In genomic region chr9:133961226-133962165, GRCh38 we compare ENCODE assay signal across 22 cellular contexts. TPM values are rescaled to one million over a fixed set of nuclear protein-coding genes. Genes with fewer than 3 reads are reported as not detected.
DNase-seq lines count a peak whose midpoint lies in the region; ATAC-seq, FAIRE-seq and TF ChIP-seq lines count a peak whose summit lies in the region.
"Had no signal": no experiment of that assay in that cellular context is flagged by ENCODE, and none has a peak within 500 bp of the region (broad histone marks: within the 10 kb centered on the region; RNA-seq: fewer than 3 reads in every experiment).

No MANE protein-coding gene starts in this region.

- H3K36me3 ChIP-seq in left ventricle myocardium inferior (no peaks in the 10 kb centered on the region), OCI-LY3 (replicated peaks; ENCODE audit: low read depth, low read length) (peaks cover 6% of the 10 kb centered on the region), kidney (ENCODE audit: control insufficient read depth in 1 of 2, insufficient read depth in 2 of 2, low read length in 2 of 2) (no peaks in the 10 kb centered on the region), upper lobe of left lung (no peaks in the 10 kb centered on the region)
- H3K36me3 ChIP-seq: thoracic aorta had no signal

- intact Hi-C loops in Right ventricle myocardium inferior (cut with DNase I) (no loop called here), left ventricle myocardium inferior (cut with micrococcal nuclease) (no loop called here), kidney (cut with DNase I) (no loop called here)

- 90 to 94% methylated on average over 11 to 17 of the region's 18 CpGs for WGBS in upper lobe of left lung, 2 donors

- no peak for TF ChIP-seq EP300 in upper lobe of left lung (IDR thresholded peaks at IDR 0.05)

- H3K4me1 ChIP-seq in left ventricle myocardium inferior (peaks cover 50% of the 10 kb centered on the region), OCI-LY3 (ENCODE audit: low read length) (peaks cover 63% of the 10 kb centered on the region), kidney (ENCODE audit: control insufficient read depth in 1 of 2, insufficient read depth in 1 of 2, low read depth in 1 of 2, low read length in 2 of 2) (peaks cover 11 to 36% of the 10 kb centered on the region in 2 donors), upper lobe of left lung (peaks cover 41 to 44% (median 41%) of the 10 kb centered on the region in 4 donors)

- no peak for FAIRE-seq in kidney (lab: Jason Lieb, UNC)

- no peak for TF ChIP-seq POLR2A in upper lobe of left lung (IDR thresholded peaks at IDR 0.05)

- no peak for TF ChIP-seq CTCF in left ventricle myocardium inferior (IDR thresholded peaks at IDR 0.05; ENCODE audit: borderline replicate concordance)
- no peak for TF ChIP-seq CTCF in OCI-LY3 (IDR thresholded peaks at IDR 0.05; ENCODE audit: low read depth, low read length)
- TF ChIP-seq CTCF in kidney (IDR thresholded peaks at IDR 0.05; ENCODE audit: borderline replicate concordance, extremely low read depth, insufficient read depth), result no peak
- no peak for TF ChIP-seq CTCF in upper lobe of left lung (IDR thresholded peaks at IDR 0.05)

- H3K27ac ChIP-seq in left ventricle myocardium inferior (replicated peaks) (no peak overlapping the region), OCI-LY3 (ENCODE audit: low read length) (peak overlapping the region; percentile 86), kidney (ENCODE audit: low read depth in 2 of 2, low read length in 2 of 2) (no peak overlapping the region), upper lobe of left lung (peak overlapping the region in 3 of 4 donors; percentile 42 to 67 (median 67))
- H3K27ac ChIP-seq: thoracic aorta had no signal

- peaks cover 29% of the 10 kb centered on the region for H4K20me1 ChIP-seq in OCI-LY3 (ENCODE audit: insufficient read depth, low read length)

- DNase-seq in Right ventricle myocardium inferior (ENCODE audit: missing footprints) (peak; percentile 56), left ventricle myocardium inferior (no peak), kidney (peak; percentile 49), upper lobe of left lung (peak in 1 of 2 donors; percentile 46), globus pallidus (ENCODE audit: low spot score) (no peak), NCI-H146 (lab: John Stamatoyannopoulos, UW) (no peak)
- DNase-seq: 8988T; activated effector memory CD4-positive, alpha-beta T cell treated with Interleukin-2 at 50 U/mL for 16 hours; amniotic stem cell; C1 segment of cervical spinal cord; caudate nucleus; effector CD4-positive, alpha-beta T cell; KG1; natural killer cell; NCI-H1105 treated with DMSO at 0.1 percent for 48 hours; NCI-H2171; SK-N-SH; T-helper 9 cell had no signal

- no peak overlapping the region for H3K4me3 ChIP-seq in left ventricle myocardium inferior
- peak overlapping the region; percentile 70 for H3K4me3 ChIP-seq in OCI-LY3 (ENCODE audit: low read length)
- no peak overlapping the region for H3K4me3 ChIP-seq in kidney (ENCODE audit: low read length in 2 of 2)
- no peak overlapping the region for H3K4me3 ChIP-seq in upper lobe of left lung
- H3K4me3 ChIP-seq: thoracic aorta had no signal

- H3K9me3 ChIP-seq in left ventricle myocardium inferior (replicated peaks) (peaks cover 23% of the 10 kb centered on the region), OCI-LY3 (ENCODE audit: insufficient read depth, low read length) (peaks cover 7% of the 10 kb centered on the region; the same call in 1 of the 2 replicates), kidney (ENCODE audit: control insufficient read depth in 1 of 2, low read length in 2 of 2) (no peaks in the 10 kb centered on the region), upper lobe of left lung (peaks cover 0 to 10% (median 2%) of the 10 kb centered on the region in 4 donors)
- H3K9me3 ChIP-seq: thoracic aorta had no signal

- peak overlapping the region; percentile 62 for H3K9ac ChIP-seq in OCI-LY3 (ENCODE audit: low read length)
- no peak overlapping the region for H3K9ac ChIP-seq in kidney (ENCODE audit: low read length in 2 of 2)
- H3K9ac ChIP-seq: SK-N-SH had no signal

- H3K27me3 ChIP-seq in left ventricle myocardium inferior (ENCODE audit: low read depth) (no peaks in the 10 kb centered on the region), OCI-LY3 (ENCODE audit: low read depth, low read length) (no peaks in the 10 kb centered on the region), upper lobe of left lung (no peaks in the 10 kb centered on the region)

- ATAC-seq in Right ventricle myocardium inferior (no peak), upper lobe of left lung (ENCODE audit: low FRiP score in 2 of 2) (no peak), GM18520 (IDR thresholded peaks at IDR 0.05; ENCODE audit: unreplicated experiment) (no peak)
- ATAC-seq: natural killer cell, Panc1 had no signal

- H3K79me2 ChIP-seq in OCI-LY3 (ENCODE audit: low read length), result peaks cover 91% of the 10 kb centered on the region

- peak overlapping the region; percentile 96 for H3K4me2 ChIP-seq in OCI-LY3 (ENCODE audit: low read length)
- H3K4me2 ChIP-seq: SK-N-SH had no signal

- no peak overlapping the region for H2AFZ ChIP-seq in OCI-LY3 (ENCODE audit: low read depth, low read length)

RNA-seq across cellular contexts. Expression of gene VAV2, which starts 30.6 kb away (rescaled TPM):
- total RNA-seq in Right ventricle myocardium inferior (7.6 TPM), left ventricle myocardium inferior (4.1 TPM), kidney (47.1 TPM), upper lobe of left lung (10 to 100 TPM; 12.0 to 38.8 (median 22.0) TPM)
- polyA plus RNA-seq in kidney (ENCODE audit: insufficient read depth, low read depth, low replicate concordance), result 22.3 TPM

Comparison
In these comparisons a context has a peak if more than half of its experiments do, and no peak if none do; other contexts are left out.
1. DNase-seq: peak in Right ventricle myocardium inferior (single experiment) and kidney (single experiment); none in left ventricle myocardium inferior (single experiment), globus pallidus (single experiment) and NCI-H146 (single experiment).
2. H3K27ac ChIP-seq: peak in OCI-LY3 (single experiment) and upper lobe of left lung (3 of 4); none in left ventricle myocardium inferior (single experiment) and kidney (0 of 2).